ENCODE assay signal across 25 cellular contexts in genomic region chr4:20217521-20217920, GRCh38. TPM values are rescaled to one million over a fixed set of nuclear protein-coding genes. Genes with fewer than 3 reads are reported as not detected.
"Had no signal": no experiment of that assay in that cellular context is flagged by ENCODE, and none has a peak within 500 bp of the region (broad histone marks: within the 10 kb centered on the region; RNA-seq: fewer than 3 reads in every experiment).

No MANE protein-coding gene starts in this region.

- H3K4me3 ChIP-seq: adrenal gland, SJCRH30 had no signal

- DNase-seq: activated CD4-positive, alpha-beta T cell treated with anti-CD3 and anti-CD28 coated beads for 4 hours; activated CD8-positive, alpha-beta memory T cell treated with anti-CD3 and anti-CD28 coated beads, Interleukin-2, amount 50 U/mL, for 4 hours; activated CD8-positive, alpha-beta T cell treated with anti-CD3 and anti-CD28 coated beads for 36 hours; activated gamma-delta T cell treated with Interleukin-2 at 50 U/mL for 16 hours; activated naive CD4-positive, alpha-beta T cell treated with anti-CD3 and anti-CD28 coated beads, Interleukin-2, amount 50 U/mL, for 16 hours; activated naive CD8-positive, alpha-beta T cell treated with anti-CD3 and anti-CD28 coated beads, Interleukin-2, amount 10 ng/mL, durations not matched to agents 7 days and 5 days; activated T-cell treated with anti-CD3 and anti-CD28 coated beads, Interleukin-2, amount 50 U/mL, for 72 hours; adrenal gland; anterior cingulate cortex; cerebellar nuclear complex; Kasumi-1; NCI-H1048; NCI-H146; NCI-H187 treated with DMSO at 0.1 percent for 48 hours; NCI-H2081 treated with DMSO at 0.1 percent for 48 hours; NCI-H2171; NCI-H226; NCI-H510A; NCI-H526 treated with DMSO at 0.1 percent for 48 hours; NCI-H82; Right ventricle myocardium superior; RPMI8226; SJCRH30; SK-N-SH had no signal

RNA-seq across cellular contexts. Expression of gene SLIT2, which starts 34.2 kb away (rescaled TPM):
- total RNA-seq: activated CD8-positive, alpha-beta T cell treated with anti-CD3 and anti-CD28 coated beads for 36 hours; activated naive CD8-positive, alpha-beta T cell treated with anti-CD3 and anti-CD28 coated beads, Interleukin-2, amount 10 ng/mL, durations not matched to agents 7 days and 5 days; activated T-cell treated with anti-CD3 and anti-CD28 coated beads, Interleukin-2, amount 50 U/mL, for 72 hours; OCI-LY7 had no signal
